In genomic region chr1:117366281-117366981, GRCh38 we compare ENCODE assay signal across 1 cellular context.
TF ChIP-seq lines count a peak whose summit lies in the region.

No MANE protein-coding gene starts in this region.

TF ChIP-seq in HepG2, 621 proteins besides CTCF, POLR2A, EP300 and RAD21 (continued from another document and continues in another):
- TF ChIP-seq, protein P1, sequence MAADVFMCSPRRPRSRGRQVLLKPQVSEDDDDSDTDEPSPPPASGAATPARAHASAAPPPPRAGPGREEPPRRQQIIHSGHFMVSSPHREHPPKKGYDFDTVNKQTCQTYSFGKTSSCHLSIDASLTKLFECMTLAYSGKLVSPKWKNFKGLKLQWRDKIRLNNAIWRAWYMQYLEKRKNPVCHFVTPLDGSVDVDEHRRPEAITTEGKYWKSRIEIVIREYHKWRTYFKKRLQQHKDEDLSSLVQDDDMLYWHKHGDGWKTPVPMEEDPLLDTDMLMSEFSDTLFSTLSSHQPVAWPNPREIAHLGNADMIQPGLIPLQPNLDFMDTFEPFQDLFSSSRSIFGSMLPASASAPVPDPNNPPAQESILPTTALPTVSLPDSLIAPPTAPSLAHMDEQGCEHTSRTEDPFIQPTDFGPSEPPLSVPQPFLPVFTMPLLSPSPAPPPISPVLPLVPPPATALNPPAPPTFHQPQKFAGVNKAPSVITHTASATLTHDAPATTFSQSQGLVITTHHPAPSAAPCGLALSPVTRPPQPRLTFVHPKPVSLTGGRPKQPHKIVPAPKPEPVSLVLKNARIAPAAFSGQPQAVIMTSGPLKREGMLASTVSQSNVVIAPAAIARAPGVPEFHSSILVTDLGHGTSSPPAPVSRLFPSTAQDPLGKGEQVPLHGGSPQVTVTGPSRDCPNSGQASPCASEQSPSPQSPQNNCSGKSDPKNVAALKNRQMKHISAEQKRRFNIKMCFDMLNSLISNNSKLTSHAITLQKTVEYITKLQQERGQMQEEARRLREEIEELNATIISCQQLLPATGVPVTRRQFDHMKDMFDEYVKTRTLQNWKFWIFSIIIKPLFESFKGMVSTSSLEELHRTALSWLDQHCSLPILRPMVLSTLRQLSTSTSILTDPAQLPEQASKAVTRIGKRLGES (CRISPR knock-in tag; IDR thresholded peaks at IDR 0.05; ENCODE audit: borderline replicate concordance): no peak
- TF ChIP-seq SOX6 (IDR thresholded peaks at IDR 0.05): no peak
- no peak for TF ChIP-seq SOX6 (CRISPR knock-in tag; IDR thresholded peaks at IDR 0.05)
- TF ChIP-seq JARID2 (CRISPR knock-in tag; IDR thresholded peaks at IDR 0.05; ENCODE audit: insufficient replicate concordance): no peak
- TF ChIP-seq, protein P2, sequence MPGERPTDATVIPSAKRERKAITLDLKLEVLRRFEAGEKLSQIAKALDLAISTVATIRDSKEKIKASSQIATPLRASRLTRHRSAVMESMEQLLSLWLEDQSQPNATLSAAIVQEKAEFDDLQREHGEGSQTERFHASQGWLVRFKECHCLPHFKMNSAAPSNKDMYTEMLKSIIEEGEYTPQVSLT (CRISPR knock-in tag; IDR thresholded peaks at IDR 0.05; ENCODE audit: borderline replicate concordance, low read depth): no peak; the same call in 1 of the 2 replicates
- no peak for TF ChIP-seq MIER3 (CRISPR knock-in tag; IDR thresholded peaks at IDR 0.05; ENCODE audit: borderline replicate concordance)
- TF ChIP-seq, protein P3, sequence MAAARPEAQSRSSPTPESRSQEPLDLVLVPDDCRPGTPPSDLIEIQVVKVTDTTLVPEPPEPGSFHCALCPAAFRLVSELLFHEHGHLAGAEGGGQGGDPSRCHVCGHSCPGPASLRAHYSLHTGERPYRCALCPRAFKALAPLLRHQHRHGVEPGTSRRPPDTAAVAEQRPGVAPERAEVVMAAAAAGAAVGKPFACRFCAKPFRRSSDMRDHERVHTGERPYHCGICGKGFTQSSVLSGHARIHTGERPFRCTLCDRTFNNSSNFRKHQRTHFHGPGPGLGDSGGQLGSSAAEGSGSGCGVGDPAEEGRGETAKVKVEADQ (CRISPR knock-in tag; IDR thresholded peaks at IDR 0.05; ENCODE audit: borderline replicate concordance): peak; percentile 25; the same call in 1 of the 2 replicates
- TF ChIP-seq AKAP8 (CRISPR knock-in tag; IDR thresholded peaks at IDR 0.05): no peak
- no peak for TF ChIP-seq HNF4A (CRISPR knock-in tag; IDR thresholded peaks at IDR 0.05)
- TF ChIP-seq TERF1 (CRISPR knock-in tag; IDR thresholded peaks at IDR 0.05): no peak
- TF ChIP-seq IRF9 (CRISPR knock-in tag; IDR thresholded peaks at IDR 0.05; ENCODE audit: borderline replicate concordance): no peak
- no peak for TF ChIP-seq BRF2 (CRISPR knock-in tag; IDR thresholded peaks at IDR 0.05)
- no peak for TF ChIP-seq ZNF20 (CRISPR knock-in tag; IDR thresholded peaks at IDR 0.05)
- no peak for TF ChIP-seq ZNF720 (CRISPR knock-in tag; IDR thresholded peaks at IDR 0.05)
- TF ChIP-seq MBD4 (IDR thresholded peaks at IDR 0.05; ENCODE audit: borderline replicate concordance, low read length): no peak
- TF ChIP-seq DPF2 (CRISPR knock-in tag; IDR thresholded peaks at IDR 0.05; ENCODE audit: borderline replicate concordance, low read depth): no peak
- TF ChIP-seq RARG (CRISPR knock-in tag; IDR thresholded peaks at IDR 0.05; ENCODE audit: low read depth): no peak; the same call in 1 of the 2 replicates
- no peak for TF ChIP-seq ARID3A (IDR thresholded peaks at IDR 0.05; ENCODE audit: low read depth, low read length)
- TF ChIP-seq TCF7L2 (IDR thresholded peaks at IDR 0.05; ENCODE audit: low read depth, low read length): no peak
- no peak for TF ChIP-seq STAG1 (CRISPR knock-in tag; IDR thresholded peaks at IDR 0.05)
- no peak for TF ChIP-seq MBNL3 (CRISPR knock-in tag; conservative IDR thresholded peaks at IDR 0.05)
- TF ChIP-seq ZSCAN21 (CRISPR knock-in tag; IDR thresholded peaks at IDR 0.05; ENCODE audit: borderline replicate concordance): no peak; the same call in 1 of the 2 replicates
- TF ChIP-seq FOXP4 (CRISPR knock-in tag; IDR thresholded peaks at IDR 0.05): no peak
- TF ChIP-seq ZNF770 (CRISPR knock-in tag; IDR thresholded peaks at IDR 0.05): no peak
- TF ChIP-seq ZNF614 (CRISPR knock-in tag; IDR thresholded peaks at IDR 0.05; ENCODE audit: borderline replicate concordance): no peak
- TF ChIP-seq NPAS2 (CRISPR knock-in tag; IDR thresholded peaks at IDR 0.05; ENCODE audit: borderline replicate concordance): no peak
- no peak for TF ChIP-seq IRF1 (CRISPR knock-in tag; IDR thresholded peaks at IDR 0.05; ENCODE audit: low read depth)
- no peak for TF ChIP-seq E2F5 (CRISPR knock-in tag; conservative IDR thresholded peaks at IDR 0.05)
- no peak for TF ChIP-seq SNAPC2 (CRISPR knock-in tag; IDR thresholded peaks at IDR 0.05)
- no peak for TF ChIP-seq SRSF1 (optimal IDR thresholded peaks at IDR 0.05; ENCODE audit: low read depth, low read length)
- TF ChIP-seq CEBPG (CRISPR knock-in tag; IDR thresholded peaks at IDR 0.05): no peak
- TF ChIP-seq, protein P4, sequence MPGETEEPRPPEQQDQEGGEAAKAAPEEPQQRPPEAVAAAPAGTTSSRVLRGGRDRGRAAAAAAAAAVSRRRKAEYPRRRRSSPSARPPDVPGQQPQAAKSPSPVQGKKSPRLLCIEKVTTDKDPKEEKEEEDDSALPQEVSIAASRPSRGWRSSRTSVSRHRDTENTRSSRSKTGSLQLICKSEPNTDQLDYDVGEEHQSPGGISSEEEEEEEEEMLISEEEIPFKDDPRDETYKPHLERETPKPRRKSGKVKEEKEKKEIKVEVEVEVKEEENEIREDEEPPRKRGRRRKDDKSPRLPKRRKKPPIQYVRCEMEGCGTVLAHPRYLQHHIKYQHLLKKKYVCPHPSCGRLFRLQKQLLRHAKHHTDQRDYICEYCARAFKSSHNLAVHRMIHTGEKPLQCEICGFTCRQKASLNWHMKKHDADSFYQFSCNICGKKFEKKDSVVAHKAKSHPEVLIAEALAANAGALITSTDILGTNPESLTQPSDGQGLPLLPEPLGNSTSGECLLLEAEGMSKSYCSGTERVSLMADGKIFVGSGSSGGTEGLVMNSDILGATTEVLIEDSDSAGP (CRISPR knock-in tag; IDR thresholded peaks at IDR 0.05; ENCODE audit: borderline replicate concordance): no peak
- no peak for TF ChIP-seq PHF5A (CRISPR knock-in tag; IDR thresholded peaks at IDR 0.05; ENCODE audit: low read depth, unreplicated experiment)
- TF ChIP-seq HDAC2 (CRISPR knock-in tag; IDR thresholded peaks at IDR 0.05): no peak; the same call in 1 of the 2 replicates
- TF ChIP-seq SP5 (CRISPR knock-in tag; IDR thresholded peaks at IDR 0.05; ENCODE audit: borderline replicate concordance, low read depth): no peak
- 0 out of 2 replicates have a peak, but pooled peaks have one; percentile 25 for TF ChIP-seq ZNF292 (CRISPR knock-in tag; IDR thresholded peaks at IDR 0.05; ENCODE audit: borderline replicate concordance, low read depth)
- no peak for TF ChIP-seq ZNF276 (CRISPR knock-in tag; IDR thresholded peaks at IDR 0.05; ENCODE audit: low read depth)
- TF ChIP-seq, protein P5, sequence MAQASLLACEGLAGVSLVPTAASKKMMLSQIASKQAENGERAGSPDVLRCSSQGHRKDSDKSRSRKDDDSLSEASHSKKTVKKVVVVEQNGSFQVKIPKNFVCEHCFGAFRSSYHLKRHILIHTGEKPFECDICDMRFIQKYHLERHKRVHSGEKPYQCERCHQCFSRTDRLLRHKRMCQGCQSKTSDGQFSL (CRISPR knock-in tag; IDR thresholded peaks at IDR 0.05): no peak
- no peak for TF ChIP-seq ZBTB8A (CRISPR knock-in tag; IDR thresholded peaks at IDR 0.05; ENCODE audit: borderline replicate concordance, low read depth)
- TF ChIP-seq ZSCAN25 (CRISPR knock-in tag; IDR thresholded peaks at IDR 0.05): no peak; the same call in 1 of the 2 replicates
